Comparison of ENCODE assay signal across 27 cellular contexts in the genomic region with DNA sequence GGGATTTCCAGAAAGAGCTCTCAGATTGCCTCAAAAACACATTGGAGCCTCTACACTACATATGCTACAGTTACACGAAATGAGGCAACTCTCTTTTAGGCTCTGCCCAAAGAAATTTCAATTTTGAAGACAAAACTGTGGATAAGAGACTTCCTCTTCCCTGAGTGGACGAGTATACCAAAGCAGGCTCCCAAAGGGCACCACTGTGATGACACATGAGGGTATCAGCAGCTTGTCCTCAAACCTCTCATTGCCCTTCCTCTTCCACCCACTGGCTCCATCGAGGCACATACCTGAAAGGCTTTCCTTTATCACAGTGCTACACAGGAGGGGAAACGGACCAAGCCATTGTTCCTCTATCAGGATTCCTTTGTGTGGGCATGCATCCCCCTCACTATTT. TPM values are rescaled to one million over a fixed set of nuclear protein-coding genes. Genes with fewer than 3 reads are reported as not detected.
"Had no signal": no experiment of that assay in that cellular context is flagged by ENCODE, and none has a peak within 500 bp of the region (broad histone marks: within the 10 kb centered on the region; RNA-seq: fewer than 3 reads in every experiment).

No MANE protein-coding gene starts in this region.

- H3K4me1 ChIP-seq: Peyer's patch had no signal

- H3K36me3 Mint-ChIP-seq: activated naive CD4-positive, alpha-beta T cell treated with anti-CD3 and anti-CD28 coated beads, Interleukin-2, amount 10 ng/mL, durations not matched to agents 7 days and 5 days; activated naive CD8-positive, alpha-beta T cell treated with anti-CD3 and anti-CD28 coated beads for 36 hours had no signal

- H3K9me3 Mint-ChIP-seq: activated CD8-positive, alpha-beta T cell treated with anti-CD3 and anti-CD28 coated beads for 36 hours; activated naive CD4-positive, alpha-beta T cell treated with anti-CD3 and anti-CD28 coated beads, Interleukin-2, amount 10 ng/mL, durations not matched to agents 7 days and 5 days; activated naive CD8-positive, alpha-beta T cell treated with anti-CD3 and anti-CD28 coated beads for 36 hours; activated T-cell treated with anti-CD3 and anti-CD28 coated beads, Interleukin-2, amount 50 U/mL, for 72 hours; activated T-helper 2 cell treated with anti-CD3 and anti-CD28 coated beads, Interferon-gamma antibody, Interleukin-2, Interleukin-4, amounts not matched to agents 10 μg/mL and 5 μg/mL and 100 μg/mL, durations not matched to agents 14 hours and 24 hours and 36 hours; T-cell had no signal

- H3K4me3 ChIP-seq: Peyer's patch, SK-N-MC had no signal

- H3K27ac ChIP-seq: brain microvascular endothelial cell, Peyer's patch, RWPE1, SK-N-MC, WERI-Rb-1 had no signal

- H3K27ac Mint-ChIP-seq: activated CD8-positive, alpha-beta T cell treated with anti-CD3 and anti-CD28 coated beads for 36 hours; activated naive CD4-positive, alpha-beta T cell treated with anti-CD3 and anti-CD28 coated beads, Interleukin-2, amount 10 ng/mL, durations not matched to agents 7 days and 5 days; activated naive CD8-positive, alpha-beta T cell treated with anti-CD3 and anti-CD28 coated beads for 36 hours; activated T-cell treated with anti-CD3 and anti-CD28 coated beads, Interleukin-2, amount 50 U/mL, for 72 hours; activated T-helper 2 cell treated with anti-CD3 and anti-CD28 coated beads, Interferon-gamma antibody, Interleukin-2, Interleukin-4, amounts not matched to agents 10 μg/mL and 5 μg/mL and 100 μg/mL, durations not matched to agents 14 hours and 24 hours and 36 hours; T-cell had no signal

- H3K4me3 Mint-ChIP-seq: activated CD8-positive, alpha-beta T cell treated with anti-CD3 and anti-CD28 coated beads for 36 hours; activated naive CD4-positive, alpha-beta T cell treated with anti-CD3 and anti-CD28 coated beads, Interleukin-2, amount 10 ng/mL, durations not matched to agents 7 days and 5 days; activated naive CD8-positive, alpha-beta T cell treated with anti-CD3 and anti-CD28 coated beads for 36 hours; activated T-cell treated with anti-CD3 and anti-CD28 coated beads, Interleukin-2, amount 50 U/mL, for 72 hours; T-cell had no signal

- H3K36me3 ChIP-seq: brain microvascular endothelial cell, Peyer's patch, WERI-Rb-1 had no signal

- DNase-seq: activated CD4-positive, alpha-beta T cell treated with anti-CD3 and anti-CD28 coated beads for 4 hours; activated CD8-positive, alpha-beta memory T cell treated with anti-CD3 and anti-CD28 coated beads, Interleukin-2, amount 50 U/mL, for 4 hours; activated CD8-positive, alpha-beta T cell treated with anti-CD3 and anti-CD28 coated beads for 36 hours; activated gamma-delta T cell treated with Interleukin-2 at 50 U/mL for 16 hours; activated naive CD4-positive, alpha-beta T cell treated with anti-CD3 and anti-CD28 coated beads, Interleukin-2, amount 10 ng/mL, durations not matched to agents 7 days and 5 days; activated naive CD8-positive, alpha-beta T cell treated with anti-CD3 and anti-CD28 coated beads for 36 hours; activated T-cell treated with anti-CD3 and anti-CD28 coated beads, Interleukin-2, amount 50 U/mL, for 72 hours; brain microvascular endothelial cell; IMR-90; KG1; NCI-H1048; NCI-H146; NCI-H187 treated with DMSO at 0.1 percent for 48 hours; NCI-H2081 treated with DMSO at 0.1 percent for 48 hours; NCI-H524; Peyer's patch; SHP77 treated with DMSO at 0.1 percent for 48 hours; T-cell; T-helper 2 cell; T1000; WERI-Rb-1 had no signal

- H3K4me1 Mint-ChIP-seq: activated naive CD4-positive, alpha-beta T cell treated with anti-CD3 and anti-CD28 coated beads, Interleukin-2, amount 10 ng/mL, durations not matched to agents 7 days and 5 days; activated naive CD8-positive, alpha-beta T cell treated with anti-CD3 and anti-CD28 coated beads for 36 hours; T-cell had no signal

- H3K27me3 Mint-ChIP-seq: activated CD8-positive, alpha-beta T cell treated with anti-CD3 and anti-CD28 coated beads for 36 hours; activated naive CD4-positive, alpha-beta T cell treated with anti-CD3 and anti-CD28 coated beads, Interleukin-2, amount 10 ng/mL, durations not matched to agents 7 days and 5 days; activated naive CD8-positive, alpha-beta T cell treated with anti-CD3 and anti-CD28 coated beads for 36 hours; T-cell had no signal

- H3K27me3 ChIP-seq: brain microvascular endothelial cell, Peyer's patch had no signal

- H3K9me3 ChIP-seq: Peyer's patch had no signal

- ATAC-seq: activated CD4-positive, CD25-positive, alpha-beta regulatory T cell treated with anti-CD3 and anti-CD28 coated beads, Interleukin-2, amount 50 U/mL, for 24 hours; activated CD8-positive, alpha-beta T cell treated with anti-CD3 and anti-CD28 coated beads for 36 hours; activated T-cell treated with anti-CD3 and anti-CD28 coated beads, Interleukin-2, amount 50 U/mL, for 72 hours; T-cell had no signal

RNA-seq across cellular contexts. Expression of a gene that starts 11.3 kb away (rescaled TPM):
- total RNA-seq: activated CD8-positive, alpha-beta T cell treated with anti-CD3 and anti-CD28 coated beads for 36 hours; activated naive CD8-positive, alpha-beta T cell treated with anti-CD3 and anti-CD28 coated beads for 36 hours; activated T-cell treated with anti-CD3 and anti-CD28 coated beads, Interleukin-2, amount 50 U/mL, for 72 hours; activated T-helper 2 cell treated with anti-CD3 and anti-CD28 coated beads, Interferon-gamma antibody, Interleukin-2, Interleukin-4, amounts not matched to agents 10 μg/mL and 5 μg/mL and 100 μg/mL, durations not matched to agents 14 hours and 24 hours and 36 hours; LHCN-M2; M059J had no signal
